Comparison of ENCODE assay signal across 16 cellular contexts in genomic region chr14:32230181-32230580, GRCh38. TPM values are rescaled to one million over a fixed set of nuclear protein-coding genes. Genes with fewer than 3 reads are reported as not detected.
DNase-seq lines count a peak whose midpoint lies in the region; ATAC-seq, FAIRE-seq and TF ChIP-seq lines count a peak whose summit lies in the region.
"Had no signal": no experiment of that assay in that cellular context is flagged by ENCODE, and none has a peak within 500 bp of the region (broad histone marks: within the 10 kb centered on the region; RNA-seq: fewer than 3 reads in every experiment).

No MANE protein-coding gene starts in this region.

- FAIRE-seq in pancreas (lab: Jason Lieb, UNC) = no peak
- FAIRE-seq: frontal cortex had no signal

- H2AFZ ChIP-seq in OCI-LY3 (ENCODE audit: low read depth, low read length) = no peak overlapping the region

- H3K4me1 ChIP-seq in OCI-LY3 (ENCODE audit: low read length) (0 out of 2 replicates have a peak, but pooled peaks cover under 1% of the 10 kb centered on the region), esophagus muscularis mucosa (peaks cover 23 to 38% (median 27%) of the 10 kb centered on the region in 4 donors), pancreas (no peaks in the 10 kb centered on the region), spleen (no peaks in the 10 kb centered on the region)

- intact Hi-C loops in esophagus muscularis mucosa (cut with DNase I) (no loop called here), pancreas (cut with DNase I) (no loop called here), spleen (cut with DNase I; ENCODE audit: low total_unique reads) (no loop called here)

- H3K4me3 ChIP-seq in OCI-LY3 (ENCODE audit: low read length) (no peak overlapping the region), esophagus muscularis mucosa (no peak overlapping the region), pancreas (no peak overlapping the region), spleen (no peak overlapping the region)
- H3K4me3 ChIP-seq: lung, upper lobe of left lung had no signal

- no peaks in the 10 kb centered on the region for H4K20me1 ChIP-seq in OCI-LY3 (ENCODE audit: insufficient read depth, low read length)

- WGBS in esophagus muscularis mucosa = 11% methylated on average over 3 of the region's 3 CpGs
- WGBS in pancreas, 2 donors = 18 to 24% methylated on average over 3 of the region's 3 CpGs
- 40 to 66% (median 59%) methylated on average over 3 of the region's 3 CpGs for WGBS in spleen, 5 donors

- H3K9me3 ChIP-seq in OCI-LY3 (ENCODE audit: insufficient read depth, low read length) (no peaks in the 10 kb centered on the region), esophagus muscularis mucosa (no peaks in the 10 kb centered on the region), pancreas (no peaks in the 10 kb centered on the region), spleen (no peaks in the 10 kb centered on the region)
- H3K9me3 ChIP-seq: upper lobe of left lung had no signal

- DNase-seq in EH (ENCODE audit: low read depth) (peak; percentile 83), esophagus muscularis mucosa (ENCODE audit: extremely low spot score) (no peak), pancreas (no peak), substantia nigra (lab: John Stamatoyannopoulos, UW) (no peak), spleen (no peak), NCI-H345 treated with DMSO at 0.1 percent for 48 hours (lab: John Stamatoyannopoulos, UW; ENCODE audit: unreplicated experiment) (no peak), amniotic stem cell (lab: John Stamatoyannopoulos, UW) (no peak)
- DNase-seq: CD4-positive, alpha-beta T cell; upper lobe of left lung had no signal

- no peak for TF ChIP-seq EP300 in esophagus muscularis mucosa (IDR thresholded peaks at IDR 0.05)

- H3K27me3 ChIP-seq in OCI-LY3 (ENCODE audit: low read depth, low read length) (no peaks in the 10 kb centered on the region), esophagus muscularis mucosa (no peaks in the 10 kb centered on the region), pancreas (no peaks in the 10 kb centered on the region), spleen (replicated peaks in 1 of 7) (no peaks in the 10 kb centered on the region)
- H3K27me3 ChIP-seq: upper lobe of left lung had no signal

- H3K4me2 ChIP-seq in OCI-LY3 (ENCODE audit: low read length) = no peak overlapping the region

- peak in 3 of 4 donors; percentile 30 to 57 (median 51) for ATAC-seq in pancreas
- ATAC-seq: activated CD4-positive, CD25-positive, alpha-beta regulatory T cell treated with anti-CD3 and anti-CD28 coated beads, Interleukin-2, amount 50 U/mL, for 24 hours had no signal

- no peaks in the 10 kb centered on the region for H3K79me2 ChIP-seq in OCI-LY3 (ENCODE audit: low read length)

- TF ChIP-seq POLR2A in esophagus muscularis mucosa (IDR thresholded peaks at IDR 0.05; ENCODE audit: low read depth) = no peak
- no peak for TF ChIP-seq POLR2A in spleen (IDR thresholded peaks at IDR 0.05)

- no peak overlapping the region for H3K9ac ChIP-seq in OCI-LY3 (ENCODE audit: low read length)

- H3K27ac ChIP-seq in OCI-LY3 (ENCODE audit: low read length) = no peak overlapping the region
- peak overlapping the region; percentile 46 to 75 (median 60) for H3K27ac ChIP-seq in esophagus muscularis mucosa (replicated peaks in 1 of 4)
- H3K27ac ChIP-seq in pancreas = no peak overlapping the region
- H3K27ac ChIP-seq in substantia nigra (ENCODE audit: low read depth, low read length, poor library complexity, severe bottlenecking) = no peak overlapping the region
- no peak overlapping the region for H3K27ac ChIP-seq in spleen

- TF ChIP-seq CTCF in OCI-LY3 (IDR thresholded peaks at IDR 0.05; ENCODE audit: low read depth, low read length) = peak; percentile 36; the same call in 1 of the 2 replicates
- TF ChIP-seq CTCF in esophagus muscularis mucosa (IDR thresholded peaks at IDR 0.05) = no peak
- TF ChIP-seq CTCF in pancreas (IDR thresholded peaks at IDR 0.05) = no peak
- no peak for TF ChIP-seq CTCF in spleen (IDR thresholded peaks at IDR 0.05 in 8 of 11, conservative IDR thresholded peaks at IDR 0.05 in 3 of 11)

- H3K36me3 ChIP-seq in OCI-LY3 (replicated peaks; ENCODE audit: low read depth, low read length) (no peaks in the 10 kb centered on the region), esophagus muscularis mucosa (no peaks in the 10 kb centered on the region), pancreas (no peaks in the 10 kb centered on the region), spleen (no peaks in the 10 kb centered on the region)
- H3K36me3 ChIP-seq: upper lobe of left lung had no signal

RNA-seq across cellular contexts. Expression of gene RNU6-8, which starts 27.1 kb away (rescaled TPM):
- total RNA-seq in esophagus muscularis mucosa (not detected), pancreas (not detected), spleen (not detected)
- polyA plus RNA-seq in pancreas (not detected), spleen (not detected)
- total RNA-seq: activated T-helper 2 cell treated with anti-CD3 and anti-CD28 coated beads, Interferon-gamma antibody, Interleukin-2, Interleukin-4, amounts not matched to agents 10 μg/mL and 5 μg/mL and 100 μg/mL, durations not matched to agents 14 hours and 24 hours and 36 hours; CD4-positive, alpha-beta T cell; cerebellum; frontal cortex; lung; osteocyte; upper lobe of left lung had no signal
- polyA plus RNA-seq: lung had no signal

RNA-seq across cellular contexts. Expression of gene RNU6-7, which starts 28.3 kb away (rescaled TPM):
- total RNA-seq in esophagus muscularis mucosa (not detected), pancreas (not detected), spleen (not detected)
- polyA plus RNA-seq in pancreas (not detected), spleen (not detected)
- total RNA-seq: activated T-helper 2 cell treated with anti-CD3 and anti-CD28 coated beads, Interferon-gamma antibody, Interleukin-2, Interleukin-4, amounts not matched to agents 10 μg/mL and 5 μg/mL and 100 μg/mL, durations not matched to agents 14 hours and 24 hours and 36 hours; CD4-positive, alpha-beta T cell; cerebellum; frontal cortex; lung; osteocyte; upper lobe of left lung had no signal
- polyA plus RNA-seq: lung had no signal

Comparison
In these comparisons a context has a peak if more than half of its experiments do, and no peak if none do; other contexts are left out.
1. H3K27ac ChIP-seq: peak in esophagus muscularis mucosa (4 of 4); none in OCI-LY3 (single experiment), pancreas (0 of 4), substantia nigra (single experiment) and spleen (0 of 8).